In the genomic region with DNA sequence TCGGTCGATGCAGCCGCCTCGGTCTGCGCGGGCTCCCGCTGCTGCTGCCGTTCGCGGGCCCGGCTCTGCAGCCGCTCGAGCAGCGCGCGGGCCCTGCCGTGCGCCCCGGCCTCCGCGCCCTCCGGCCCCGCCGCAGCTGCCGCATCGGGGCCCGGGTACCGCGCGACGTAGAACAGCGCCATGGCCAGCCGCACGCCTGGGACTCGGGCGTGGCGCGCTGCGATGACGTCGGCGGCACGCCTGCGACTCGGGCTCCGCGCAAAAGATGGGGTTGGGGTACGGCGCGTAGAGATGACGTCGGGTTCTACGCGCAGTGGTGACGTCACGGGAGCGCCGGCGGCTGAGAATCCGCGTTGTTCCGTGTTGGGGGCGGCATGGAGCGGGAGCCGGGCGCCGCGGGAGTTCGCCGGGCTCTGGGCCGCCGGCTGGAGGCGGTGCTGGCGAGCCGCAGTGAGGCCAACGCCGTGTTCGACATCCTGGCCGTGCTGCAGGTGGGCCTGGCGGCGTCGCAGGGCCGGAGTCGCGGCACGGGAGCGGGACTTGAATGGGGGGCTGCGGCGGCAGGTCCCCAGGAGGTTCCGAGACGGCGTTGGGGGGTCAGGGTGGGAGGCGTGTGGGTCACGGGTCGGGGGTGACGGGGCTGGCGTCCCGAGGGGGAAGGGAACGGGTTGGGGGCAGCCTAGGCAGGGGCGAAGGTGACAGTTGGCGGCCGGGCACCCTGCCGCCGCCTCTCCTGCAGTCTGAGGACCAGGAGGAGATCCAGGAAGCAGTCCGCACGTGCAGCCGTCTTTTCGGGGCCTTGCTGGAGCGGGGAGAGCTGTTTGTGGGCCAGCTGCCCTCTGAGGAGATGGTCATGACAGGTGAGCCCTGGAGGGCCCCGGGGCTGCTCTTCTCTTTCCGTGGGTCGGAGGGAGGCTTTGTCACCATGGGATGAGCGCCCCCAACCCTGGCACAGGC, we compare ENCODE assay signal across 1 cellular context.
A peak's percentile ranks its signal among the peaks of the same experiment; 100 is the strongest.
TF ChIP-seq lines count a peak whose summit lies in the region.

Gene DDX51, minus strand, starts transcription at position 205 of the 957 bp plus-strand sequence. Its CDS starts 23 bp downstream, at position 182.
Gene NOC4L, plus strand, starts transcription at position 343 of the 957 bp plus-strand sequence. Its CDS starts 32 bp downstream, at position 375.

TF ChIP-seq in HepG2, 621 proteins besides CTCF, POLR2A, EP300 and RAD21 (continued from another document and continues in another):
- TF ChIP-seq LRRFIP1 (CRISPR knock-in tag; conservative IDR thresholded peaks at IDR 0.05): no peak
- no peak for TF ChIP-seq ZNF17 (CRISPR knock-in tag; IDR thresholded peaks at IDR 0.05)
- no peak for TF ChIP-seq PHB2 (IDR thresholded peaks at IDR 0.05; ENCODE audit: partially characterized antibody)
- TF ChIP-seq HNF4G (IDR thresholded peaks at IDR 0.05; ENCODE audit: borderline replicate concordance, low read depth, low read length): 0 out of 2 replicates have a peak, but pooled peaks have one; percentile 12
- TF ChIP-seq HNF4G (CRISPR knock-in tag; IDR thresholded peaks at IDR 0.05; ENCODE audit: borderline replicate concordance, low read depth): peak; percentile 16; the same call in 1 of the 2 replicates
- TF ChIP-seq PRMT3 (CRISPR knock-in tag; IDR thresholded peaks at IDR 0.05; ENCODE audit: borderline replicate concordance, low read depth): no peak
- TF ChIP-seq BRD4 (CRISPR knock-in tag; IDR thresholded peaks at IDR 0.05): peak; percentile 49; the same call in 1 of the 2 replicates
- no peak for TF ChIP-seq CHCHD3 (CRISPR knock-in tag; IDR thresholded peaks at IDR 0.05)
- TF ChIP-seq ZUFSP (CRISPR knock-in tag; IDR thresholded peaks at IDR 0.05; ENCODE audit: borderline replicate concordance): no peak
- peak; percentile 65; the same call in 1 of the 2 replicates for TF ChIP-seq NFAT5 (CRISPR knock-in tag; IDR thresholded peaks at IDR 0.05)
- peak; percentile 72 for TF ChIP-seq ZNF501 (CRISPR knock-in tag; IDR thresholded peaks at IDR 0.05)
- TF ChIP-seq SOX13 (IDR thresholded peaks at IDR 0.05): no peak
- TF ChIP-seq SOX13 (CRISPR knock-in tag; conservative IDR thresholded peaks at IDR 0.05 in 1 of 2, IDR thresholded peaks at IDR 0.05 in 1 of 2): peak in 1 of 2 experiments; percentile 26; a peak in 1 of 4 replicates
- TF ChIP-seq GPBP1L1 (CRISPR knock-in tag; IDR thresholded peaks at IDR 0.05): no peak
- TF ChIP-seq SCMH1 (CRISPR knock-in tag; IDR thresholded peaks at IDR 0.05; ENCODE audit: borderline replicate concordance): no peak
- TF ChIP-seq HNF4A (CRISPR knock-in tag; IDR thresholded peaks at IDR 0.05): peak; percentile 21; the same call in 1 of the 2 replicates
- TF ChIP-seq, protein P1, sequence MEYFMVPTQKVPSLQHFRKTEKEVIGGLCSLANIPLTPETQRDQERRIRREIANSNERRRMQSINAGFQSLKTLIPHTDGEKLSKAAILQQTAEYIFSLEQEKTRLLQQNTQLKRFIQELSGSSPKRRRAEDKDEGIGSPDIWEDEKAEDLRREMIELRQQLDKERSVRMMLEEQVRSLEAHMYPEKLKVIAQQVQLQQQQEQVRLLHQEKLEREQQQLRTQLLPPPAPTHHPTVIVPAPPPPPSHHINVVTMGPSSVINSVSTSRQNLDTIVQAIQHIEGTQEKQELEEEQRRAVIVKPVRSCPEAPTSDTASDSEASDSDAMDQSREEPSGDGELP (IDR thresholded peaks at IDR 0.05; ENCODE audit: borderline replicate concordance, low read depth): peak; percentile 53; the same call in 1 of the 2 replicates
- peak; percentile 63 for TF ChIP-seq SOX5 (CRISPR knock-in tag; IDR thresholded peaks at IDR 0.05; ENCODE audit: borderline replicate concordance)
- peak; percentile 83 for TF ChIP-seq HCFC1 (IDR thresholded peaks at IDR 0.05; ENCODE audit: low read depth, low read length)
- TF ChIP-seq SALL2 (CRISPR knock-in tag; IDR thresholded peaks at IDR 0.05): peak; percentile 95; the same call in 1 of the 2 replicates
- TF ChIP-seq NFIB (CRISPR knock-in tag; IDR thresholded peaks at IDR 0.05; ENCODE audit: borderline replicate concordance): no peak
- TF ChIP-seq, protein P2, sequence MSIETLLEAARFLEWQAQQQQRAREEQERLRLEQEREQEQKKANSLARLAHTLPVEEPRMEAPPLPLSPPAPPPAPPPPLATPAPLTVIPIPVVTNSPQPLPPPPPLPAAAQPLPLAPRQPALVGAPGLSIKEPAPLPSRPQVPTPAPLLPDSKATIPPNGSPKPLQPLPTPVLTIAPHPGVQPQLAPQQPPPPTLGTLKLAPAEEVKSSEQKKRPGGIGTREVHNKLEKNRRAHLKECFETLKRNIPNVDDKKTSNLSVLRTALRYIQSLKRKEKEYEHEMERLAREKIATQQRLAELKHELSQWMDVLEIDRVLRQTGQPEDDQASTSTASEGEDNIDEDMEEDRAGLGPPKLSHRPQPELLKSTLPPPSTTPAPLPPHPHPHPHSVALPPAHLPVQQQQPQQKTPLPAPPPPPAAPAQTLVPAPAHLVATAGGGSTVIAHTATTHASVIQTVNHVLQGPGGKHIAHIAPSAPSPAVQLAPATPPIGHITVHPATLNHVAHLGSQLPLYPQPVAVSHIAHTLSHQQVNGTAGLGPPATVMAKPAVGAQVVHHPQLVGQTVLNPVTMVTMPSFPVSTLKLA (IDR thresholded peaks at IDR 0.05): peak; percentile 79
- no peak for TF ChIP-seq NPAS2 (CRISPR knock-in tag; IDR thresholded peaks at IDR 0.05; ENCODE audit: borderline replicate concordance)
- TF ChIP-seq ZNF660 (CRISPR knock-in tag; IDR thresholded peaks at IDR 0.05; ENCODE audit: borderline replicate concordance, low read depth): no peak
- TF ChIP-seq ZNF552 (CRISPR knock-in tag; IDR thresholded peaks at IDR 0.05; ENCODE audit: borderline replicate concordance): no peak
- no peak for TF ChIP-seq ZNF619 (CRISPR knock-in tag; IDR thresholded peaks at IDR 0.05)
- 0 out of 2 replicates have a peak, but pooled peaks have one; percentile 55 for TF ChIP-seq ZBTB7A (CRISPR knock-in tag; IDR thresholded peaks at IDR 0.05)
- no peak for TF ChIP-seq SYNCRIP (IDR thresholded peaks at IDR 0.05; ENCODE audit: insufficient read depth, low read depth, low read length)
- TF ChIP-seq RXRA (CRISPR knock-in tag; IDR thresholded peaks at IDR 0.05): peak; percentile 68
- no peak for TF ChIP-seq GRHL1 (CRISPR knock-in tag; conservative IDR thresholded peaks at IDR 0.05)
- no peak for TF ChIP-seq SMYD3 (CRISPR knock-in tag; IDR thresholded peaks at IDR 0.05)
- TF ChIP-seq, protein P3, sequence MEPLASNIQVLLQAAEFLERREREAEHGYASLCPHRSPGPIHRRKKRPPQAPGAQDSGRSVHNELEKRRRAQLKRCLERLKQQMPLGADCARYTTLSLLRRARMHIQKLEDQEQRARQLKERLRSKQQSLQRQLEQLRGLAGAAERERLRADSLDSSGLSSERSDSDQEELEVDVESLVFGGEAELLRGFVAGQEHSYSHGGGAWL (CRISPR knock-in tag; IDR thresholded peaks at IDR 0.05): peak; percentile 66
- TF ChIP-seq ZNF878 (CRISPR knock-in tag; IDR thresholded peaks at IDR 0.05): no peak
- no peak for TF ChIP-seq ZBTB43 (CRISPR knock-in tag; conservative IDR thresholded peaks at IDR 0.05)
- TF ChIP-seq MED1 (CRISPR knock-in tag; IDR thresholded peaks at IDR 0.05): peak; percentile 83
- no peak for TF ChIP-seq ZNF546 (CRISPR knock-in tag; conservative IDR thresholded peaks at IDR 0.05)
- 0 out of 2 replicates have a peak, but pooled peaks have one; percentile 47 for TF ChIP-seq HOXA7 (CRISPR knock-in tag; IDR thresholded peaks at IDR 0.05)
